ENCODE assay signal across 1 cellular context in the genomic region with DNA sequence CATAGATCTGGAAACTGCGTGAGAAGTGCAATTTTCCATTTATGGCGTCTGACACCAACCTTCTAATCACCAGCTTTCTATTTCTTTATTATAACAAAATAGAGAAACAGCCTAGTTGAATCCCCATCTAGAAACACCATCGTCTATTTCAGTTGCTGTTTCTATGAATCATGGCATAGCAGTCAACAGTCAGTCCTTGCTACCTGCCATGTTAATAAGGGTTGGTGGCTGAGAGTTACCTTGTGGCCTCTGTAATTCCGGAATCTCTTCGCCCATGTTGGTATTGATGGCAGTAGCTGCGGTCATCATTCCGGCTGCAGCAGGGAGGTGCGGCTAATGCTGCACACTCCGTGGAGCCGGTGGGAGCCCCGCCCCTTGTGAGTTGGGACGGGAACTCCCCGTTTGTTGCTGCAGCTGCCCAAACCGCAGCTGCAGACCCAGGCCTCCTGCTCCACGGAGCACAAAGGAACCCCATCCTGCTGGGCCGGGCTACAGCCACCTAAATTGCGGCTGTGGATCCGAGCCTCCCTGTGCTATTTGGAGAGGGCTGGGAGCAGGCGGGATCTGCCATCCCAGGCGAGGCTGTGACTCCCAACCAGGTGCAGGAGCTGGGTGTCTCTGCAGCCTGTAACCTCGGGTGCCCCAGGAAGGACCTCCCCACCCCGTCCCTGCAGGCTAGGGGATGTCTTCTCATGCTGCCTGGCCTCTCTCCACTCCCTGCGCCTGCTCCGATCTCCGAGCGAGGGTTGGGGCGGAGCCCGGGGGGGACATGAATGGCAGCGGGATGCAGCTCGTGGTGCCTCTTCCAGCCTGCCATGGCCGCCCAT.
TF ChIP-seq lines count a peak whose summit lies in the region.

No MANE protein-coding gene starts in this region.

TF ChIP-seq in HepG2, 621 proteins besides CTCF, POLR2A, EP300 and RAD21:
- TF ChIP-seq GATAD1 (CRISPR knock-in tag; IDR thresholded peaks at IDR 0.05) (no peak), ZFP90 (CRISPR knock-in tag; IDR thresholded peaks at IDR 0.05; ENCODE audit: borderline replicate concordance) (peak; percentile 89; the same call in 1 of the 2 replicates), ZNF670 (CRISPR knock-in tag; IDR thresholded peaks at IDR 0.05; ENCODE audit: borderline replicate concordance) (no peak), ATF7 (IDR thresholded peaks at IDR 0.05) (no peak), ATF7 (CRISPR knock-in tag; IDR thresholded peaks at IDR 0.05) (no peak), KLF16 (CRISPR knock-in tag; IDR thresholded peaks at IDR 0.05) (no peak), DR1 (CRISPR knock-in tag; IDR thresholded peaks at IDR 0.05) (no peak), PHF8 (CRISPR knock-in tag; IDR thresholded peaks at IDR 0.05) (no peak)
